17 cellular contexts compared by ENCODE assay signal in genomic region chr6:154594474-154595198, GRCh38.
DNase-seq lines count a peak whose midpoint lies in the region; ATAC-seq, FAIRE-seq and TF ChIP-seq lines count a peak whose summit lies in the region.
"Had no signal": no experiment of that assay in that cellular context is flagged by ENCODE, and none has a peak within 500 bp of the region (broad histone marks: within the 10 kb centered on the region; RNA-seq: fewer than 3 reads in every experiment).

No MANE protein-coding gene starts in this region.

- H3K79me2 ChIP-seq in K562 (ENCODE audit: control insufficient read depth, insufficient read depth, low read length), result no peaks in the 10 kb centered on the region

- TF ChIP-seq EP300 in K562 (IDR thresholded peaks at IDR 0.05; ENCODE audit: low read length) (no peak), transverse colon (IDR thresholded peaks at IDR 0.05; ENCODE audit: low read depth) (no peak)

- no peak overlapping the region for H2AFZ ChIP-seq in K562 (ENCODE audit: low read depth, low read length)

- in situ Hi-C loops in K562 (cut with MboI) (no loop called here), transverse colon (cut with MboI; ENCODE audit: low pct_ligation_motif_present in 1 of 4, low pct_unique_long_range_greater_than_20kb in 1 of 4, low sequenced_read_pairs in 3 of 4) (no loop called here)

- CTCF ChIA-PET in K562 (lab: Yijun Ruan, JAX; ENCODE audit: low intra/inter-chr PET ratio), result interaction anchor here (0.5 kb wide), 1 partner anchor 131 kb away, joined by 3 read pairs; no protein-coding TSS in a partner anchor

- TF ChIP-seq POLR2A in K562 (conservative IDR thresholded peaks at IDR 0.05) (no peak), transverse colon (IDR thresholded peaks at IDR 0.05) (no peak)

- DNase-seq in left ventricle myocardium inferior, result no peak
- no peak for DNase-seq in left cardiac atrium
- DNase-seq in K562 (ENCODE audit: extremely low read depth in 1 of 4, low spot score in 3 of 4), result no peak
- peak; percentile 11 for DNase-seq in fibroblast of peridontal ligament (ENCODE audit: extremely low read depth)
- DNase-seq in transverse colon, result no peak
- DNase-seq in cortex of kidney (lab: John Stamatoyannopoulos, UW), result no peak
- DNase-seq: AML-193; Calu3; CD4-positive, alpha-beta T cell; DMS 273 treated with DMSO at 0.1 percent for 48 hours; GOT3; HFFc6 had no signal

- TF ChIP-seq CTCF in left ventricle myocardium inferior (IDR thresholded peaks at IDR 0.05; ENCODE audit: borderline replicate concordance), result no peak
- TF ChIP-seq CTCF in K562 (IDR thresholded peaks at IDR 0.05 in 2 of 3, conservative IDR thresholded peaks at IDR 0.05 in 1 of 3; ENCODE audit: insufficient read depth in 2 of 3, low read depth in 1 of 3, low read length in 3 of 3), result no peak
- no peak for TF ChIP-seq CTCF in transverse colon (IDR thresholded peaks at IDR 0.05)

- H3K27me3 ChIP-seq in left ventricle myocardium inferior (ENCODE audit: low read depth) (no peaks in the 10 kb centered on the region), K562 (ENCODE audit: control insufficient read depth in 2 of 2, insufficient read depth in 2 of 2, low read length in 2 of 2) (no peaks in the 10 kb centered on the region), transverse colon (no peaks in the 10 kb centered on the region)
- H3K27me3 ChIP-seq: BLaER1 treated with 17β-estradiol and CSF1 and Interleukin-3, amounts not matched to agents 10 nM and 100 nM had no signal

- POLR2A ChIA-PET in K562 (lab: Yijun Ruan, JAX), result interaction anchor here (0.6 kb wide), 1 partner anchor 348 kb away, joined by 3 read pairs; no protein-coding TSS in a partner anchor

- no peaks in the 10 kb centered on the region for H3K36me3 ChIP-seq in left ventricle myocardium inferior
- no peaks in the 10 kb centered on the region for H3K36me3 ChIP-seq in K562 (ENCODE audit: control insufficient read depth, insufficient read depth, low read length)
- no peaks in the 10 kb centered on the region for H3K36me3 ChIP-seq in transverse colon
- H3K36me3 ChIP-seq: BLaER1 treated with 17β-estradiol and CSF1 and Interleukin-3, amounts not matched to agents 10 nM and 100 nM; HAP-1 had no signal

- H3K4me1 ChIP-seq in left ventricle myocardium inferior, result peaks cover 41% of the 10 kb centered on the region
- H3K4me1 ChIP-seq in K562 (replicated peaks in 1 of 2; ENCODE audit: control insufficient read depth in 2 of 2, insufficient read depth in 2 of 2, low read length in 2 of 2), result peaks cover 8 to 18% of the 10 kb centered on the region in 2 experiments; a peak in 3 of 5 replicates
- peaks cover 0 to 18% (median 7%) of the 10 kb centered on the region in 4 donors for H3K4me1 ChIP-seq in transverse colon
- H3K4me1 ChIP-seq: BLaER1 treated with 17β-estradiol and CSF1 and Interleukin-3, amounts not matched to agents 10 nM and 100 nM had no signal

- no peak for FAIRE-seq in K562 (lab: Jason Lieb, UNC)

- H4K20me1 ChIP-seq in K562 (replicated peaks; ENCODE audit: control insufficient read depth, insufficient read depth, low read length), result no peaks in the 10 kb centered on the region
- H4K20me1 ChIP-seq: BLaER1 treated with 17β-estradiol and CSF1 and Interleukin-3, amounts not matched to agents 10 nM and 100 nM had no signal

- ATAC-seq in left cardiac atrium, result no peak
- ATAC-seq in K562, result no peak
- no peak for ATAC-seq in GM21619 (IDR thresholded peaks at IDR 0.05; ENCODE audit: unreplicated experiment)
- no peak for ATAC-seq in HG03196 (IDR thresholded peaks at IDR 0.05; ENCODE audit: unreplicated experiment)

- WGBS in K562 (ENCODE audit: insufficient coverage, low coverage, missing lambda C conversion rate), result 62% methylated on average over 9 of the region's 9 CpGs
- 88 to 97% methylated on average over 6 to 9 of the region's 9 CpGs for WGBS in transverse colon (ENCODE audit: low coverage in 1 of 2), 2 donors

- H3K27ac ChIP-seq in left ventricle myocardium inferior (replicated peaks) (peak overlapping the region; percentile 90), K562 (ENCODE audit: extremely low read depth, low read depth, low read length) (no peak overlapping the region), transverse colon (peak overlapping the region in 3 of 4 donors; percentile 66 to 76 (median 69))
- H3K27ac ChIP-seq: 22Rv1; BLaER1 treated with 17β-estradiol and CSF1 and Interleukin-3, amounts not matched to agents 10 nM and 100 nM had no signal

- no TSS peak for BruUV-seq in K562 (replicated peaks; lab: Mats Ljungman, UMichigan)

- H3K4me3 ChIP-seq in left ventricle myocardium inferior (no peak overlapping the region), K562 (no peak overlapping the region), transverse colon (no peak overlapping the region)
- H3K4me3 ChIP-seq: BLaER1 treated with 17β-estradiol and CSF1 and Interleukin-3, amounts not matched to agents 10 nM and 100 nM; HAP-1 had no signal

- intact Hi-C loops in left ventricle myocardium inferior (cut with micrococcal nuclease), result no loop called here
- intact Hi-C loops in left cardiac atrium (cut with DNase I), result loop anchor here in 1 of 2 donors (5.0 kb wide), 1 partner anchor 82 kb away; the partner anchor contains the start of gene CNKSR3
- intact Hi-C loops in K562 (cut with micrococcal nuclease), result loop anchor here (5.0 kb wide), 1 partner anchor 82 kb away; the partner anchor contains the start of gene CNKSR3
- intact Hi-C loops in transverse colon (cut with DNase I; ENCODE audit: low total_unique reads), result no loop called here

- H3K9me3 ChIP-seq in left ventricle myocardium inferior (replicated peaks), result no peaks in the 10 kb centered on the region
- no peaks in the 10 kb centered on the region for H3K9me3 ChIP-seq in K562 (replicated peaks; ENCODE audit: control insufficient read depth, insufficient read depth, low read depth, low read length)
- no peaks in the 10 kb centered on the region for H3K9me3 ChIP-seq in transverse colon
- H3K9me3 ChIP-seq: BLaER1 treated with 17β-estradiol and CSF1 and Interleukin-3, amounts not matched to agents 10 nM and 100 nM; HAP-1 had no signal

- no peaks in the 10 kb centered on the region for H3K9me1 ChIP-seq in K562 (ENCODE audit: control insufficient read depth, insufficient read depth, low read length)

- no peak for TF ChIP-seq RAD21 in K562 (CRISPR knock-in tag; conservative IDR thresholded peaks at IDR 0.05 in 1 of 2, IDR thresholded peaks at IDR 0.05 in 1 of 2)

- H3K9ac ChIP-seq in K562 (ENCODE audit: insufficient read depth in 1 of 2, low read depth in 2 of 2, low read length in 2 of 2), result no peak overlapping the region
- H3K9ac ChIP-seq: BLaER1 treated with 17β-estradiol and CSF1 and Interleukin-3, amounts not matched to agents 10 nM and 100 nM had no signal

- no peak overlapping the region for H3K4me2 ChIP-seq in K562 (ENCODE audit: insufficient read depth, low read length)
- H3K4me2 ChIP-seq: BLaER1 treated with 17β-estradiol and CSF1 and Interleukin-3, amounts not matched to agents 10 nM and 100 nM had no signal

TF ChIP-seq in K562, 482 proteins besides CTCF, POLR2A, EP300 and RAD21:
- 0 out of 2 replicates have a peak, but pooled peaks have one; percentile 2 for TF ChIP-seq MAFF (IDR thresholded peaks at IDR 0.05; ENCODE audit: low read length)
- peak; percentile 68; the same call in 1 of the 2 replicates for TF ChIP-seq ZNF121 (CRISPR knock-in tag; conservative IDR thresholded peaks at IDR 0.05)
- TF ChIP-seq RBM25 (IDR thresholded peaks at IDR 0.05; ENCODE audit: low read depth, low read length, severe bottlenecking), result peak; percentile 4
- peak; percentile 46 for TF ChIP-seq ZNF316 (IDR thresholded peaks at IDR 0.05)
- no peak for TF ChIP-seq ZNF740 (CRISPR knock-in tag; IDR thresholded peaks at IDR 0.05)
- TF ChIP-seq ZNF740 (tag; IDR thresholded peaks at IDR 0.05), result no peak
- TF ChIP-seq C11orf30 (IDR thresholded peaks at IDR 0.05; ENCODE audit: low read depth), result peak; percentile 31; the same call in 1 of the 2 replicates
- no peak for TF ChIP-seq TAF15 (IDR thresholded peaks at IDR 0.05; ENCODE audit: low read depth, low read length)
- TF ChIP-seq THRA (IDR thresholded peaks at IDR 0.05), result no peak
- no peak for TF ChIP-seq E2F5 (CRISPR knock-in tag; IDR thresholded peaks at IDR 0.05)
- TF ChIP-seq TOE1 (IDR thresholded peaks at IDR 0.05; ENCODE audit: borderline replicate concordance), result no peak
- no peak for TF ChIP-seq TOE1 (CRISPR knock-in tag; IDR thresholded peaks at IDR 0.05; ENCODE audit: borderline replicate concordance, low read depth)
- no peak for TF ChIP-seq GTF2A2 (tag; IDR thresholded peaks at IDR 0.05)
- TF ChIP-seq KDM1A (IDR thresholded peaks at IDR 0.05), result no peak
